16 cellular contexts compared by ENCODE assay signal in genomic region chr3:51269466-51269865, GRCh38.
A peak's percentile ranks its signal among the peaks of the same experiment; 100 is the strongest.
DNase-seq lines count a peak whose midpoint lies in the region; ATAC-seq and TF ChIP-seq lines count a peak whose summit lies in the region.
"Had no signal": no experiment of that assay in that cellular context is flagged by ENCODE, and none has a peak within 500 bp of the region (broad histone marks: within the 10 kb centered on the region; RNA-seq: fewer than 3 reads in every experiment).

No MANE protein-coding gene starts in this region.

- no peak overlapping the region for H3K27ac Mint-ChIP-seq in activated naive CD8-positive, alpha-beta T cell treated with anti-CD3 and anti-CD28 coated beads for 36 hours
- H3K27ac Mint-ChIP-seq: nephron had no signal

- no peak overlapping the region for H3K9ac ChIP-seq in IMR-90 (ENCODE audit: low read depth, low read length)
- H3K9ac ChIP-seq: KMS-11 had no signal

- no peak overlapping the region for H3K14ac ChIP-seq in IMR-90 (replicated peaks; ENCODE audit: low read depth, low read length)

- peak; percentile 35; the same call in 1 of the 2 replicates for TF ChIP-seq RAD21 in IMR-90 (IDR thresholded peaks at IDR 0.05; ENCODE audit: low read length)

- no peak overlapping the region for H3K4me3 Mint-ChIP-seq in activated naive CD8-positive, alpha-beta T cell treated with anti-CD3 and anti-CD28 coated beads for 36 hours
- H3K4me3 Mint-ChIP-seq: nephron had no signal

- no peaks in the 10 kb centered on the region for H3K27me3 Mint-ChIP-seq in activated naive CD8-positive, alpha-beta T cell treated with anti-CD3 and anti-CD28 coated beads for 36 hours

- no peak overlapping the region for H2BK20ac ChIP-seq in IMR-90 (ENCODE audit: low read depth, low read length)

- H2BK15ac ChIP-seq in IMR-90 (ENCODE audit: low read depth, low read length) = no peak overlapping the region

- no peaks in the 10 kb centered on the region for H3K36me3 ChIP-seq in IMR-90 (ENCODE audit: control insufficient read depth, insufficient read depth, low read length)

- no peak overlapping the region for H4K91ac ChIP-seq in IMR-90 (ENCODE audit: insufficient read depth, low read depth, low read length)

- POLR2A ChIA-PET in IMR-90 (lab: Charles Lee; ENCODE audit: unreplicated experiment) = no interaction called here

- BruUV-seq in IMR-90 (replicated peaks; lab: Mats Ljungman, UMichigan) = no TSS peak

- no peak overlapping the region for H2AK5ac ChIP-seq in IMR-90 (ENCODE audit: low read depth, low read length)

- no peak overlapping the region for H3K18ac ChIP-seq in IMR-90 (ENCODE audit: low read depth, low read length)

- H3K9me1 ChIP-seq in IMR-90 (ENCODE audit: insufficient read depth, low read length) = no peaks in the 10 kb centered on the region

- ATAC-seq in IMR-90 (ENCODE audit: low read depth) (no peak), HG03159 (IDR thresholded peaks at IDR 0.05; ENCODE audit: unreplicated experiment) (no peak)

- DNase-seq in EH (ENCODE audit: low read depth) (peak; percentile 29), IMR-90 (no peak), astrocyte of the spinal cord (ENCODE audit: low read depth, low spot score) (no peak), myocyte (ENCODE audit: low read depth) (peak; percentile 7), amygdala (lab: John Stamatoyannopoulos, UW) (no peak)
- DNase-seq in activated naive CD8-positive, alpha-beta T cell treated with anti-CD3 and anti-CD28 coated beads for 36 hours = no peak
- DNase-seq: activated CD4-positive, CD25-positive, alpha-beta regulatory T cell treated with anti-CD3 and anti-CD28 coated beads, Interleukin-2, amount 50 U/mL, for 72 hours; COR-L47; effector memory CD4-positive, alpha-beta T cell; NCI-H2081; small intestine; substantia nigra had no signal

- H3K56ac ChIP-seq in IMR-90 (ENCODE audit: extremely low read depth, insufficient read depth, low read length) = no peak overlapping the region

- CTCF ChIA-PET in IMR-90 (lab: Yijun Ruan, JAX) = interaction anchor here (1.3 kb wide), 1 partner anchor 102 kb away, joined by 5 read pairs; no protein-coding TSS in a partner anchor

- no peaks in the 10 kb centered on the region for H3K27me3 ChIP-seq in IMR-90 (ENCODE audit: control insufficient read depth, insufficient read depth, low read length)

- no peaks in the 10 kb centered on the region for H4K20me1 ChIP-seq in IMR-90 (ENCODE audit: insufficient read depth, low read length)

- no peak overlapping the region for H2AFZ ChIP-seq in IMR-90 (replicated peaks; ENCODE audit: low read length, poor library complexity)

- peak; percentile 34 for TF ChIP-seq CTCF in IMR-90 (conservative IDR thresholded peaks at IDR 0.05; ENCODE audit: low read depth, low read length)
- TF ChIP-seq CTCF in astrocyte of the spinal cord (IDR thresholded peaks at IDR 0.05; ENCODE audit: low read depth, low read length) = peak; percentile 11

- H3K4ac ChIP-seq in IMR-90 (ENCODE audit: low read depth, low read length) = no peak overlapping the region

- H2BK5ac ChIP-seq in IMR-90 (ENCODE audit: low read depth, low read length, poor library complexity, severe bottlenecking) = no peak overlapping the region

- no peaks in the 10 kb centered on the region for H3K79me1 ChIP-seq in IMR-90 (ENCODE audit: low read depth in 1 of 2, low read length in 2 of 2)

- no peak overlapping the region for H3K4me2 ChIP-seq in IMR-90 (ENCODE audit: low read depth, low read length)
- H3K4me2 ChIP-seq: KMS-11 had no signal

- in situ Hi-C loops in IMR-90 (cut with MboI; ENCODE audit: low sequenced_read_pairs) (no loop called here), astrocyte of the spinal cord (cut with HindIII; ENCODE audit: low sequenced_read_pairs) (no loop called here)

- H3K27ac ChIP-seq in IMR-90 (ENCODE audit: insufficient read depth, low read length) = no peak overlapping the region
- H3K27ac ChIP-seq: KMS-11, SK-N-MC had no signal

- H4K8ac ChIP-seq in IMR-90 (ENCODE audit: low read depth in 2 of 2, low read length in 2 of 2) = no peak overlapping the region

- dilution Hi-C loops in IMR-90 (cut with HindIII; ENCODE audit: low sequenced_read_pairs, unreplicated experiment) = no loop called here

- no peaks in the 10 kb centered on the region for H3K4me1 ChIP-seq in IMR-90 (ENCODE audit: control insufficient read depth, insufficient read depth, low read length)

- H3K4me3 ChIP-seq in IMR-90 (ENCODE audit: insufficient read depth, low read depth, low read length) = no peak overlapping the region
- no peak overlapping the region for H3K4me3 ChIP-seq in astrocyte of the spinal cord (ENCODE audit: low read depth, low read length)
- H3K4me3 ChIP-seq: SK-N-MC had no signal

- no peak for TF ChIP-seq POLR2A in IMR-90 (IDR thresholded peaks at IDR 0.05; ENCODE audit: low read depth, low read length)

- H3K4me1 Mint-ChIP-seq in activated naive CD8-positive, alpha-beta T cell treated with anti-CD3 and anti-CD28 coated beads for 36 hours = peaks cover 16% of the 10 kb centered on the region
- H3K4me1 Mint-ChIP-seq: nephron had no signal

- no peak overlapping the region for H4K5ac ChIP-seq in IMR-90 (ENCODE audit: low read depth, low read length)

- H3K9me3 Mint-ChIP-seq in activated naive CD8-positive, alpha-beta T cell treated with anti-CD3 and anti-CD28 coated beads for 36 hours = peaks cover 7% of the 10 kb centered on the region

- intact Hi-C loops in IMR-90 (cut with micrococcal nuclease) = loop anchor here (1.0 kb wide), 1 partner anchor 103 kb away; no protein-coding TSS in a partner anchor

- no peak overlapping the region for H3K23ac ChIP-seq in IMR-90 (ENCODE audit: low read depth, low read length)

- no peak overlapping the region for H2AK9ac ChIP-seq in IMR-90 (replicated peaks; ENCODE audit: low read depth, low read length, poor library complexity)

- no peak overlapping the region for H2BK120ac ChIP-seq in IMR-90 (ENCODE audit: low read depth, low read length)

- peaks cover 7% of the 10 kb centered on the region for H3K36me3 Mint-ChIP-seq in activated naive CD8-positive, alpha-beta T cell treated with anti-CD3 and anti-CD28 coated beads for 36 hours

- H3K9me3 ChIP-seq in IMR-90 (ENCODE audit: control insufficient read depth, insufficient read depth, low read length) = no peaks in the 10 kb centered on the region

TF ChIP-seq in IMR-90, 13 proteins besides CTCF, POLR2A, EP300 and RAD21:
- TF ChIP-seq RCOR1 (IDR thresholded peaks at IDR 0.05; ENCODE audit: insufficient replicate concordance, low read length) = no peak
- peak; percentile 24; the same call in 1 of the 2 replicates for TF ChIP-seq SMC3 (IDR thresholded peaks at IDR 0.05; ENCODE audit: low read depth, low read length)
- no peak for TF ChIP-seq MAZ (IDR thresholded peaks at IDR 0.05; ENCODE audit: borderline replicate concordance, low read depth, low read length)

Comparison
In these comparisons a context has a peak if more than half of its experiments do, and no peak if none do; other contexts are left out.
1. DNase-seq: peak in EH (single experiment) and myocyte (single experiment); none in IMR-90 (single experiment), astrocyte of the spinal cord (single experiment), amygdala (0 of 56) and activated naive CD8-positive, alpha-beta T cell treated with anti-CD3 and anti-CD28 coated beads for 36 hours (single experiment).